In genomic region chr20:38962898-38963484, GRCh38 we compare ENCODE assay signal across 8 cellular contexts. TPM values are rescaled to one million over a fixed set of nuclear protein-coding genes. Genes with fewer than 3 reads are reported as not detected.
DNase-seq lines count a peak whose midpoint lies in the region; ATAC-seq and TF ChIP-seq lines count a peak whose summit lies in the region.

No MANE protein-coding gene starts in this region.

- TF ChIP-seq CTCF in OCI-LY1 (IDR thresholded peaks at IDR 0.05; ENCODE audit: low read length) = no peak

- H3K9me3 ChIP-seq in OCI-LY1 (ENCODE audit: low read length) = no peaks in the 10 kb centered on the region
- H3K9me3 ChIP-seq in neuron (ENCODE audit: low read length) = no peaks in the 10 kb centered on the region

- H3K9ac ChIP-seq in OCI-LY1 (ENCODE audit: low read length) = peak overlapping the region; percentile 90

- H3K9me2 ChIP-seq in OCI-LY1 (ENCODE audit: low read depth, low read length) = no peaks in the 10 kb centered on the region

- DNase-seq in ELR (ENCODE audit: low read depth) (peak; percentile 26), dermis blood vessel endothelial cell (peak; percentile 6), NCI-H774 (lab: John Stamatoyannopoulos, UW) (no peak)
- DNase-seq in stimulated activated naive CD4-positive, alpha-beta T cell (lab: John Stamatoyannopoulos, UW) = no peak

- ATAC-seq in HG02938 (IDR thresholded peaks at IDR 0.05; ENCODE audit: unreplicated experiment) (no peak), GM18909 (IDR thresholded peaks at IDR 0.05; ENCODE audit: poor library complexity, unreplicated experiment) (no peak)

- H3K4me2 ChIP-seq in OCI-LY1 (ENCODE audit: low read length) = peak overlapping the region; percentile 99

- peaks cover 24% of the 10 kb centered on the region for H3K4me1 ChIP-seq in OCI-LY1 (ENCODE audit: insufficient read depth, low read length, severe bottlenecking)
- H3K4me1 ChIP-seq in neuron (ENCODE audit: insufficient read depth, low read length) = peaks cover 16% of the 10 kb centered on the region

- peaks cover 8% of the 10 kb centered on the region for H3K79me2 ChIP-seq in OCI-LY1 (ENCODE audit: insufficient read depth, low read length)

- peaks cover 11% of the 10 kb centered on the region; the same call in 1 of the 2 replicates for H3K36me3 ChIP-seq in OCI-LY1 (ENCODE audit: insufficient read depth, low read length)
- H3K36me3 ChIP-seq in neuron (ENCODE audit: insufficient read depth, low read length) = peaks cover 4% of the 10 kb centered on the region

- H3F3A ChIP-seq in OCI-LY1 (ENCODE audit: insufficient read depth, low read length) = peaks cover 3% of the 10 kb centered on the region; the same call in 1 of the 2 replicates

- H2AFZ ChIP-seq in OCI-LY1 (ENCODE audit: low read length) (no peak overlapping the region), neuron (ENCODE audit: low read depth, low read length) (peak overlapping the region; percentile 59)

- peak overlapping the region; percentile 94 for H3K4me3 ChIP-seq in OCI-LY1 (ENCODE audit: low read depth, low read length, poor library complexity, severe bottlenecking)
- H3K4me3 ChIP-seq in neuron (ENCODE audit: low read length) = peak overlapping the region; percentile 85

- peak overlapping the region; percentile 75 for H3K27ac ChIP-seq in OCI-LY1 (ENCODE audit: low read depth, low read length, poor library complexity, severe bottlenecking)

- H3K27me3 ChIP-seq in OCI-LY1 (ENCODE audit: insufficient read depth, low read length) (no peaks in the 10 kb centered on the region), neuron (ENCODE audit: insufficient read depth, low read length) (no peaks in the 10 kb centered on the region)

- H4K20me1 ChIP-seq in OCI-LY1 (ENCODE audit: insufficient read depth, low read length) = no peaks in the 10 kb centered on the region

RNA-seq across cellular contexts. Expression of gene DHX35, which starts 0.8 kb away (rescaled TPM):
- 12.9 and 13.3 TPM in 2 replicates for total RNA-seq in dermis blood vessel endothelial cell

RNA-seq across cellular contexts. Expression of gene FAM83D, which starts 36.8 kb away (rescaled TPM):
- total RNA-seq in dermis blood vessel endothelial cell = 23.5 and 67.6 TPM in 2 replicates

Comparison
In these comparisons a context has a peak if more than half of its experiments do, and no peak if none do; other contexts are left out.
1. DNase-seq: peak in ELR (single experiment) and dermis blood vessel endothelial cell (single experiment); none in stimulated activated naive CD4-positive, alpha-beta T cell (0 of 6) and NCI-H774 (single experiment).